ENCODE assay signal across 11 cellular contexts in the genomic region with DNA sequence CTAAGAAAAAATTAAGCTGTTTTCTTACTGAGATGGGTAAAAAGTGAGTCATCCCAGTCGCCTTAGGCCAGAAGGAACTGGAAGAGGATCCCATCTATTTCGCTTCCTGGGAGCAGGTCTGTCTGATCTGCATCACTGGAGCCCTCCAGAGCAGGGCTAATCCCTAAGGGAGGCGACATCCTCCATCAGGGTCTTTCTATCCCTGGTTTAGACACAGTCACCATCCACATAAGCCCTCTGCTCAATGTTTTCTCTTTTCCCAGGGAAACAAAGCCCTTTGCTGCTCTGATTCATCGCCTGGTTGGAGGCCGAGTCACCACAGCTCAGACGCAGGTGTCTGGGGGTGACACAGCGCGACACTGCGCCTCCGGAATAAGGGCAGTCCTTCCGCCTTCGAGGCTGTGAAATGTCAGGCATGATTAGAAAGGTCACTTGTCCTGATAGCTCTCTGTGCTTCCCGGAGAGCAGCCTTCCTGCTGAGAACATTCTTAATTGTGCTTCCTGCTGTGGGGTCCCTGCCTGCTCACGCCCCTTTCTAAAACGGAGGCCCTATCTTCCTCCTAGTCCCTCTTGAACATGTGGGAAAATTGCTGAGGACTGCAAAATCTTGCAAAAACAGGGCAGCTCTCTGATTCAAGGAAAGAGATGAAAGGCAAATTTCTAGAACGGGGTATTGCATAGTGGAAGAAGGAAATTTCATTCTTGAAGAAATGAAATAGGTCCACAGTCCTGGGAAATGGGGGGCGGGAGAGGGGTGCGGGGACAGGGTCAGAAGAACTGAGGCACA. TPM values are rescaled to one million over a fixed set of nuclear protein-coding genes. Genes with fewer than 3 reads are reported as not detected.
DNase-seq lines count a peak whose midpoint lies in the region; ATAC-seq and TF ChIP-seq lines count a peak whose summit lies in the region.
"Had no signal": no experiment of that assay in that cellular context is flagged by ENCODE, and none has a peak within 500 bp of the region (broad histone marks: within the 10 kb centered on the region; RNA-seq: fewer than 3 reads in every experiment).

No MANE protein-coding gene starts in this region.

- no peak overlapping the region for H3K4me3 ChIP-seq in breast epithelium
- no peak overlapping the region for H3K4me3 ChIP-seq in SJSA1
- peak overlapping the region; percentile 48 for H3K4me3 ChIP-seq in skeletal muscle satellite cell (ENCODE audit: low read length)
- H3K4me3 ChIP-seq: dorsolateral prefrontal cortex had no signal

- ATAC-seq in HG02571 (IDR thresholded peaks at IDR 0.05; ENCODE audit: unreplicated experiment), result no peak
- ATAC-seq in HG02678 (IDR thresholded peaks at IDR 0.05; ENCODE audit: unreplicated experiment), result no peak

- no peaks in the 10 kb centered on the region for H3K36me3 Mint-ChIP-seq in MCF 10A (ENCODE audit: insufficient read depth, unreplicated experiment)

- no peak overlapping the region for H3K4me3 Mint-ChIP-seq in MCF 10A (ENCODE audit: unreplicated experiment)

- no peak for TF ChIP-seq CTCF in MCF 10A (IDR thresholded peaks at IDR 0.05; ENCODE audit: unreplicated experiment)
- no peak for TF ChIP-seq CTCF in breast epithelium (IDR thresholded peaks at IDR 0.05)

- DNase-seq in MCF 10A (ENCODE audit: unreplicated experiment) (peak; percentile 69), breast epithelium (ENCODE audit: low spot score in 2 of 2) (no peak), SJSA1 (ENCODE audit: low read depth in 1 of 2, low spot score in 2 of 2) (peak; percentile 73 to 75), fibroblast of peridontal ligament (ENCODE audit: extremely low read depth) (peak; percentile 63), GM19238 (ENCODE audit: insufficient read length, low spot score) (no peak)
- DNase-seq: NCI-H446 had no signal

- H3K9ac ChIP-seq in skeletal muscle satellite cell (ENCODE audit: low read depth, low read length), result peak overlapping the region; percentile 55

- H3K36me3 ChIP-seq in breast epithelium (no peaks in the 10 kb centered on the region), SJSA1 (no peaks in the 10 kb centered on the region), skeletal muscle satellite cell (ENCODE audit: insufficient read depth, low read length) (peaks cover 4% of the 10 kb centered on the region)

- CTCF ChIA-PET in MCF 10A (lab: Yijun Ruan, JAX), result interaction anchor here (0.6 kb wide), 1 partner anchor 18 kb away, joined by 3 read pairs; no protein-coding TSS in a partner anchor

- no peak overlapping the region for H3K27ac ChIP-seq in breast epithelium
- H3K27ac ChIP-seq in SJSA1, result peak overlapping the region; percentile 61
- H3K27ac ChIP-seq: dorsolateral prefrontal cortex had no signal

- H3K4me2 ChIP-seq in skeletal muscle satellite cell (ENCODE audit: low read length), result peak overlapping the region; percentile 73

- H3K27ac Mint-ChIP-seq in MCF 10A (ENCODE audit: low read depth, unreplicated experiment), result no peak overlapping the region

- intact Hi-C loops in MCF 10A (cut with micrococcal nuclease) (no loop called here), breast epithelium (cut with DNase I; ENCODE audit: low total_unique reads) (no loop called here)

- no peaks in the 10 kb centered on the region for H3K9me3 Mint-ChIP-seq in MCF 10A (ENCODE audit: unreplicated experiment)

- no TSS peak for BruUV-seq in MCF 10A (replicated peaks; lab: Mats Ljungman, UMichigan)

- peaks cover 7% of the 10 kb centered on the region for H3K4me1 Mint-ChIP-seq in MCF 10A (ENCODE audit: insufficient read depth, unreplicated experiment)

- no peaks in the 10 kb centered on the region for H3K27me3 ChIP-seq in breast epithelium
- no peaks in the 10 kb centered on the region for H3K27me3 ChIP-seq in SJSA1 (replicated peaks)
- H3K27me3 ChIP-seq in skeletal muscle satellite cell (ENCODE audit: control insufficient read depth, insufficient read depth, low read length), result no peaks in the 10 kb centered on the region

- TF ChIP-seq POLR2A in breast epithelium (IDR thresholded peaks at IDR 0.05), result no peak

- no peaks in the 10 kb centered on the region for H3K9me3 ChIP-seq in breast epithelium
- H3K9me3 ChIP-seq in SJSA1 (replicated peaks), result no peaks in the 10 kb centered on the region
- no peaks in the 10 kb centered on the region for H3K9me3 ChIP-seq in skeletal muscle satellite cell (replicated peaks; ENCODE audit: low read length)

- no peaks in the 10 kb centered on the region for H3K4me1 ChIP-seq in breast epithelium
- H3K4me1 ChIP-seq in SJSA1 (replicated peaks), result peaks cover 21% of the 10 kb centered on the region
- peaks cover 31% of the 10 kb centered on the region for H3K4me1 ChIP-seq in skeletal muscle satellite cell (ENCODE audit: control insufficient read depth, insufficient read depth, low read length)

- POLR2A ChIA-PET in MCF 10A (lab: Yijun Ruan, JAX), result interaction anchor here (1.0 kb wide), 1 partner anchor 14 kb away, joined by 3 read pairs; no protein-coding TSS in a partner anchor

- no peaks in the 10 kb centered on the region for H3K27me3 Mint-ChIP-seq in MCF 10A (ENCODE audit: insufficient read depth, unreplicated experiment)

RNA-seq across cellular contexts. Expression of a gene that starts 56.3 kb away (rescaled TPM):
- total RNA-seq in MCF 10A (2022), result 0.17 and 0.33 TPM in 2 replicates
- total RNA-seq in breast epithelium, result not detected
- total RNA-seq in SJSA1 (2014; rRNA removed; shearing (Covaris generic)), result 2.5 and 4.3 TPM in 2 replicates
- 1.3 and 2.0 TPM in 2 replicates for total RNA-seq in skeletal muscle satellite cell (2012; rRNA removed)
- total RNA-seq: activated CD8-positive, alpha-beta memory T cell treated with anti-CD3 and anti-CD28 coated beads for 36 hours had no signal

Comparison
In these comparisons a context has a peak if more than half of its experiments do, and no peak if none do; other contexts are left out.
1. DNase-seq: peak in MCF 10A (single experiment), SJSA1 (2 of 2) and fibroblast of peridontal ligament (single experiment); none in breast epithelium (0 of 2) and GM19238 (single experiment).